7 cellular contexts compared by ENCODE assay signal in genomic region chr1:155168105-155168445, GRCh38. TPM values are rescaled to one million over a fixed set of nuclear protein-coding genes. Genes with fewer than 3 reads are reported as not detected.
DNase-seq lines count a peak whose midpoint lies in the region; ATAC-seq and TF ChIP-seq lines count a peak whose summit lies in the region.
"Not testable (repeated sequence)": the region's sequence is repeated elsewhere in the genome, so short reads cannot be mapped to it uniquely, and the experiment has no call there.

No MANE protein-coding gene starts in this region.

- not testable (repeated sequence) for H3K9me3 Mint-ChIP-seq in CD4-positive, alpha-beta T cell; HFFc6; activated B cell treated with CpG ODN at 0.5 μM for 24 hours
- peaks cover 0 to 14% (median 0%) of the 10 kb centered on the region in 5 experiments for H3K9me3 Mint-ChIP-seq in brain

- H3K36me3 Mint-ChIP-seq in CD4-positive, alpha-beta T cell (ENCODE audit: low read depth): peaks cover 36% of the 10 kb centered on the region
- H3K36me3 Mint-ChIP-seq in HFFc6 (ENCODE audit: low read depth): peaks cover 14% of the 10 kb centered on the region
- H3K36me3 Mint-ChIP-seq in activated B cell treated with CpG ODN at 0.5 μM for 24 hours (ENCODE audit: low read depth): peaks cover 22% of the 10 kb centered on the region
- peaks cover 12% of the 10 kb centered on the region for H3K36me3 Mint-ChIP-seq in brain

- BruUV-seq in PC-9 (replicated peaks; lab: Mats Ljungman, UMichigan): not testable (repeated sequence)

- H3K36me3 ChIP-seq in PC-9 (ENCODE audit: low read depth): not testable (repeated sequence)
- H3K36me3 ChIP-seq in iPS-18a (ENCODE audit: control insufficient read depth, low read depth, low read length): peaks cover 16% of the 10 kb centered on the region
- H3K36me3 ChIP-seq in spleen: peaks cover 0 to 31% (median 17%) of the 10 kb centered on the region in 6 donors

- H3K4me1 Mint-ChIP-seq in CD4-positive, alpha-beta T cell (ENCODE audit: low read depth): peaks cover 31% of the 10 kb centered on the region
- H3K4me1 Mint-ChIP-seq in HFFc6 (ENCODE audit: low read depth) (peaks cover 16% of the 10 kb centered on the region), activated B cell treated with CpG ODN at 0.5 μM for 24 hours (peaks cover 28% of the 10 kb centered on the region), brain (peaks cover 39% of the 10 kb centered on the region)

- H2AFZ ChIP-seq in PC-9: not testable (repeated sequence)

- not testable (repeated sequence) for H3K27me3 Mint-ChIP-seq in CD4-positive, alpha-beta T cell; HFFc6 (ENCODE audit: insufficient read depth); activated B cell treated with CpG ODN at 0.5 μM for 24 hours
- H3K27me3 Mint-ChIP-seq in brain: peaks cover 12% of the 10 kb centered on the region

- H3K4me3 Mint-ChIP-seq in CD4-positive, alpha-beta T cell: peak overlapping the region; percentile 21
- H3K4me3 Mint-ChIP-seq in HFFc6: not testable (repeated sequence)
- H3K4me3 Mint-ChIP-seq in activated B cell treated with CpG ODN at 0.5 μM for 24 hours: peak overlapping the region; percentile 80
- H3K4me3 Mint-ChIP-seq in brain: peak overlapping the region in 4 of 5 experiments; percentile 81 to 85 (median 84)

- H3F3A ChIP-seq in PC-9 (ENCODE audit: insufficient read depth, low read depth): peaks cover 14% of the 10 kb centered on the region; the same call in 1 of the 2 replicates

- DNase-seq in CD4-positive, alpha-beta T cell; HFFc6; PC-9; activated B cell treated with CpG ODN at 0.5 μM for 24 hours: not testable (repeated sequence)
- DNase-seq in spleen: peak; percentile 11

- H3K4me1 ChIP-seq in PC-9 (replicated peaks; ENCODE audit: insufficient read depth): peaks cover 12% of the 10 kb centered on the region
- peaks cover 19% of the 10 kb centered on the region for H3K4me1 ChIP-seq in iPS-18a (ENCODE audit: control insufficient read depth, low read depth, low read length)
- peaks cover 21 to 47% (median 36%) of the 10 kb centered on the region in 6 donors for H3K4me1 ChIP-seq in spleen

- POLR2A ChIA-PET in CD4-positive, alpha-beta T cell (lab: Charles Lee): interaction anchor here (1.0 to 1.8 kb wide), 4 partner anchors 26 to 83 kb away, joined by 3 to 9 read pairs (median 5); no protein-coding TSS in a partner anchor
- POLR2A ChIA-PET in PC-9 (lab: Charles Lee; ENCODE audit: unreplicated experiment): interaction anchor here (0.5 to 0.7 kb wide), 2 partner anchors 232 to 608 kb away, joined by 3 read pairs; no protein-coding TSS in a partner anchor
- POLR2A ChIA-PET in activated B cell treated with CpG ODN at 0.5 μM for 24 hours (lab: Charles Lee): interaction anchor here (1.1 to 4.5 kb wide), 8 partner anchors 18 to 83 kb away, joined by 3 to 92 read pairs (median 6); partner anchors contain the start of gene SLC50A1

- not testable (repeated sequence) for H3K9ac ChIP-seq in iPS-18a (ENCODE audit: low read length)

- H3K27ac Mint-ChIP-seq in CD4-positive, alpha-beta T cell; HFFc6; activated B cell treated with CpG ODN at 0.5 μM for 24 hours: not testable (repeated sequence)
- peak overlapping the region in 4 of 5 experiments; percentile 72 to 92 (median 86) for H3K27ac Mint-ChIP-seq in brain

- H3K9me2 ChIP-seq in PC-9 (ENCODE audit: insufficient read depth): not testable (repeated sequence)

- peak; percentile 20 for TF ChIP-seq CTCF in CD4-positive, alpha-beta T cell (IDR thresholded peaks at IDR 0.05)
- TF ChIP-seq CTCF in HFFc6 (IDR thresholded peaks at IDR 0.05): peak; percentile 32
- TF ChIP-seq CTCF in PC-9 (conservative IDR thresholded peaks at IDR 0.05); activated B cell treated with CpG ODN at 0.5 μM for 24 hours (IDR thresholded peaks at IDR 0.05); brain (conservative IDR thresholded peaks at IDR 0.05): not testable (repeated sequence)
- peak in 3 of 11 experiments; percentile 12 to 50 (median 34) for TF ChIP-seq CTCF in spleen (IDR thresholded peaks at IDR 0.05 in 8 of 11, conservative IDR thresholded peaks at IDR 0.05 in 3 of 11)

- not testable (repeated sequence) for H3K27me3 ChIP-seq in CD4-positive, alpha-beta T cell (ENCODE audit: control insufficient read depth, insufficient read depth, low read length); PC-9 (ENCODE audit: insufficient read depth, low read depth); iPS-18a (ENCODE audit: control insufficient read depth, insufficient read depth, low read length); spleen (replicated peaks in 1 of 7)

- not testable (repeated sequence) for H3K4me3 ChIP-seq in PC-9
- peak overlapping the region; percentile 69 for H3K4me3 ChIP-seq in iPS-18a (ENCODE audit: low read length)
- peak overlapping the region in 2 of 8 donors; percentile 15 to 51 for H3K4me3 ChIP-seq in spleen

- intact Hi-C loops in CD4-positive, alpha-beta T cell (cut with DNase I, micrococcal nuclease): loop anchor here (1.0 to 5.0 kb wide), 3 partner anchors 41 to 121 kb away; partner anchors contain the start of gene EFNA1 (in 2 of the 2)
- intact Hi-C loops in PC-9 (cut with micrococcal nuclease; ENCODE audit: unreplicated experiment): not testable (repeated sequence)
- intact Hi-C loops in activated B cell treated with CpG ODN at 0.5 μM for 24 hours (cut with micrococcal nuclease) (loop anchor here (1.0 kb wide), 1 partner anchor 56 kb away; no protein-coding TSS in a partner anchor), spleen (cut with DNase I; ENCODE audit: low total_unique reads) (loop anchor here (2.0 kb wide), 1 partner anchor 77 kb away; no protein-coding TSS in a partner anchor)

- H4K20me1 ChIP-seq in PC-9 (ENCODE audit: insufficient read depth): not testable (repeated sequence)

- WGBS in spleen, 5 donors: 41 to 49% (median 41%) methylated on average over 4 of the region's 4 CpGs

- H3K9me3 ChIP-seq in CD4-positive, alpha-beta T cell (ENCODE audit: control insufficient read depth, low read length); PC-9 (ENCODE audit: insufficient read depth, low read depth); iPS-18a (ENCODE audit: control insufficient read depth, low read depth, low read length); spleen: not testable (repeated sequence)

- H3K79me2 ChIP-seq in PC-9 (ENCODE audit: low read depth): peaks cover 17% of the 10 kb centered on the region

- ATAC-seq in CD4-positive, alpha-beta T cell (ENCODE audit: poor library complexity); activated B cell treated with CpG ODN at 0.5 μM for 24 hours (ENCODE audit: low read depth): not testable (repeated sequence)

- H3K27ac ChIP-seq in CD4-positive, alpha-beta T cell (ENCODE audit: low read depth, low read length); PC-9; iPS-18a (ENCODE audit: low read length): not testable (repeated sequence)
- peak overlapping the region in 3 of 8 donors; percentile 69 to 78 (median 71) for H3K27ac ChIP-seq in spleen

- TF ChIP-seq POLR2A in spleen (IDR thresholded peaks at IDR 0.05): not testable (repeated sequence)

- CTCF ChIA-PET in CD4-positive, alpha-beta T cell (lab: Charles Lee): interaction anchor here (0.6 to 2.1 kb wide), 16 partner anchors 25 to 123 kb away, joined by 3 to 29 read pairs (median 4); partner anchors contain the start of gene SLC50A1
- CTCF ChIA-PET in PC-9 (lab: Charles Lee): interaction anchor here (0.7 to 1.5 kb wide), 7 partner anchors 56 to 92 kb away, joined by 3 to 20 read pairs (median 7); no protein-coding TSS in a partner anchor
- CTCF ChIA-PET in activated B cell treated with CpG ODN at 0.5 μM for 24 hours (lab: Charles Lee): interaction anchor here (0.6 to 6.4 kb wide), 21 partner anchors 14 to 604 kb away, joined by 3 to 145 read pairs (median 4); partner anchors contain the start of genes ADAM15, DPM3 and SLC50A1

- peak overlapping the region; percentile 69; the same call in 1 of the 2 replicates for H3K4me2 ChIP-seq in PC-9

RNA-seq across cellular contexts. Expression of gene KRTCAP2, which starts 5.0 kb away (rescaled TPM):
- 10 to 100 TPM; 77.8 TPM for total RNA-seq in CD4-positive, alpha-beta T cell
- 100 to 1,000 TPM; 231 to 351 (median 285) TPM for total RNA-seq in HFFc6 (2021; fragmentation: NEBNext Ultra II Directional; extraction: Animal tissue kit (Norgen Biotek cat#: 25700))
- total RNA-seq in PC-9 (2021): 112 and 156 TPM in 2 replicates
- 128 and 132 TPM in 2 replicates for total RNA-seq in activated B cell treated with CpG ODN at 0.5 μM for 24 hours
- polyA plus RNA-seq in brain (ENCODE audit: insufficient read depth, low read depth, low replicate concordance): 390 TPM
- total RNA-seq in spleen: 100 to 1,000 TPM; 113 to 154 (median 136) TPM
- 100 to 1,000 TPM; 193 to 203 (median 200) TPM for polyA plus RNA-seq in spleen

RNA-seq across cellular contexts. Expression of gene TRIM46, which starts 5.6 kb away (rescaled TPM):
- 1 to 10 TPM; 2.9 to 3.0 TPM for total RNA-seq in CD4-positive, alpha-beta T cell
- total RNA-seq in HFFc6 (2021; fragmentation: NEBNext Ultra II Directional; extraction: Animal tissue kit (Norgen Biotek cat#: 25700)): 1 to 10 TPM; 5.1 to 7.1 (median 6.1) TPM
- total RNA-seq in PC-9 (2021) (6.0 and 6.2 TPM in 2 replicates), activated B cell treated with CpG ODN at 0.5 μM for 24 hours (1.2 and 1.9 TPM in 2 replicates), spleen (1 to 10 TPM in 6 of 7 donors, under 1 TPM in 1; 0.83 to 3.6 (median 1.6) TPM)
- polyA plus RNA-seq in brain (ENCODE audit: insufficient read depth, low read depth, low replicate concordance) (11.0 TPM), spleen (under 1 TPM; 0.35 to 0.77 (median 0.46) TPM)

RNA-seq across cellular contexts. Expression of gene DPM3, which starts 27.7 kb away (rescaled TPM):
- total RNA-seq in CD4-positive, alpha-beta T cell: 10 to 100 TPM; 17.6 to 20.5 TPM
- total RNA-seq in HFFc6 (2021; fragmentation: NEBNext Ultra II Directional; extraction: Animal tissue kit (Norgen Biotek cat#: 25700)): 100 to 1,000 TPM in 1 of 6 experiments, 10 to 100 TPM in 5; 66.2 to 110 (median 86.2) TPM
- total RNA-seq in PC-9 (2021) (83.7 and 127 TPM in 2 replicates), activated B cell treated with CpG ODN at 0.5 μM for 24 hours (33.2 and 36.8 TPM in 2 replicates), spleen (10 to 100 TPM; 25.0 to 62.4 (median 49.9) TPM)
- polyA plus RNA-seq in brain (ENCODE audit: insufficient read depth, low read depth, low replicate concordance) (167 TPM), spleen (100 to 1,000 TPM; 205 to 262 (median 229) TPM)

RNA-seq across cellular contexts. Expression of gene SLC50A1, which starts 32.4 kb away (rescaled TPM):
- 10 to 100 TPM; 10.2 to 12.5 TPM for total RNA-seq in CD4-positive, alpha-beta T cell
- 10 to 100 TPM; 23.5 to 36.4 (median 29.5) TPM for total RNA-seq in HFFc6 (2021; fragmentation: NEBNext Ultra II Directional; extraction: Animal tissue kit (Norgen Biotek cat#: 25700))
- total RNA-seq in PC-9 (2021): 54.9 and 67.6 TPM in 2 replicates
- total RNA-seq in activated B cell treated with CpG ODN at 0.5 μM for 24 hours: 77.3 and 85.2 TPM in 2 replicates
- 27.2 TPM for polyA plus RNA-seq in brain (ENCODE audit: insufficient read depth, low read depth, low replicate concordance)
- 10 to 100 TPM; 28.4 to 41.4 (median 38.2) TPM for total RNA-seq in spleen
- 10 to 100 TPM; 60.1 to 73.8 (median 72.5) TPM for polyA plus RNA-seq in spleen

RNA-seq across cellular contexts. Expression of gene THBS3, which starts 39.6 kb away (rescaled TPM):
- total RNA-seq in CD4-positive, alpha-beta T cell: 10 to 100 TPM; 25.5 to 26.1 TPM
- 10 to 100 TPM; 13.9 to 20.3 (median 16.9) TPM for total RNA-seq in HFFc6 (2021; fragmentation: NEBNext Ultra II Directional; extraction: Animal tissue kit (Norgen Biotek cat#: 25700))
- total RNA-seq in PC-9 (2021): 45.4 and 58.8 TPM in 2 replicates
- 9.7 and 15.3 TPM in 2 replicates for total RNA-seq in activated B cell treated with CpG ODN at 0.5 μM for 24 hours
- polyA plus RNA-seq in brain (ENCODE audit: insufficient read depth, low read depth, low replicate concordance): 26.7 TPM
- 10 to 100 TPM; 14.3 to 22.6 (median 20.5) TPM for total RNA-seq in spleen
- polyA plus RNA-seq in spleen: 10 to 100 TPM; 10.2 to 31.2 (median 27.7) TPM
